8 cellular contexts compared by ENCODE assay signal in genomic region chr22:29269731-29270474, GRCh38. TPM values are rescaled to one million over a fixed set of nuclear protein-coding genes. Genes with fewer than 3 reads are reported as not detected.
DNase-seq lines count a peak whose midpoint lies in the region; ATAC-seq and TF ChIP-seq lines count a peak whose summit lies in the region.

No MANE protein-coding gene starts in this region.

- H3K9ac ChIP-seq in HUES48 (ENCODE audit: low read depth, low read length) = peak overlapping the region; percentile 100
- peak overlapping the region; percentile 91 to 93 for H3K9ac ChIP-seq in liver (ENCODE audit: low read depth in 1 of 2, low read length in 2 of 2)

- WGBS in liver = 8% methylated on average over 13 of the region's 13 CpGs
- WGBS in thyroid gland, 2 donors = 10 to 16% methylated on average over 13 of the region's 13 CpGs

- TF ChIP-seq CTCF in liver (IDR thresholded peaks at IDR 0.05; ENCODE audit: low read depth, low read length, missing input control) (no peak), thyroid gland (IDR thresholded peaks at IDR 0.05) (no peak)

- intact Hi-C loops in thyroid gland (cut with DNase I) = loop anchor here (5.0 kb wide), 1 partner anchor 37 kb away; the partner anchor contains the start of gene GAS2L1

- no peak for TF ChIP-seq POLR2A in thyroid gland (IDR thresholded peaks at IDR 0.05)

- H2AFZ ChIP-seq in ACC112 (ENCODE audit: low read length, unreplicated experiment) = no peak overlapping the region

- peaks cover 22% of the 10 kb centered on the region for H3K36me3 ChIP-seq in ACC112 (ENCODE audit: insufficient read depth, low read length)
- H3K36me3 ChIP-seq in HUES48 (ENCODE audit: control insufficient read depth, insufficient read depth, low read length) = peaks cover 70% of the 10 kb centered on the region
- H3K36me3 ChIP-seq in liver (ENCODE audit: control insufficient read depth in 4 of 4, insufficient read depth in 3 of 4, low read depth in 1 of 4, low read length in 3 of 4) = peaks cover 4 to 31% (median 27%) of the 10 kb centered on the region in 4 donors
- H3K36me3 ChIP-seq in thyroid gland = peaks cover 32% of the 10 kb centered on the region in 2 donors

- H3K27me3 ChIP-seq in ACC112 (ENCODE audit: insufficient read depth, low read length) (no peaks in the 10 kb centered on the region), HUES48 (ENCODE audit: control insufficient read depth, insufficient read depth, low read length) (no peaks in the 10 kb centered on the region), liver (ENCODE audit: control insufficient read depth in 4 of 4, insufficient read depth in 4 of 4, low read length in 3 of 4) (no peaks in the 10 kb centered on the region), thyroid gland (no peaks in the 10 kb centered on the region)

- ATAC-seq in HG03108 (IDR thresholded peaks at IDR 0.05; ENCODE audit: unreplicated experiment) (no peak), GM19452 (IDR thresholded peaks at IDR 0.05; ENCODE audit: unreplicated experiment) (no peak)

- peak; percentile 19 for DNase-seq in amniotic epithelial cell (ENCODE audit: low read depth)
- DNase-seq in thyroid gland = no peak
- no peak for DNase-seq in Ammon's horn (ENCODE audit: low spot score)

- H3K27ac ChIP-seq in ACC112 (ENCODE audit: low read depth, low read length) (peak overlapping the region; percentile 95; the same call in 1 of the 2 replicates), HUES48 (ENCODE audit: low read depth, low read length) (peak overlapping the region; percentile 100), liver (ENCODE audit: low read depth in 1 of 2, low read length in 2 of 2) (peak overlapping the region; percentile 97 to 99), thyroid gland (peak overlapping the region in 1 of 3 donors; percentile 98)

- peak overlapping the region; percentile 88 for H3K4me3 ChIP-seq in ACC112 (ENCODE audit: low read depth, low read length)
- H3K4me3 ChIP-seq in HUES48 (ENCODE audit: low read depth, low read length) = peak overlapping the region; percentile 95
- H3K4me3 ChIP-seq in liver (ENCODE audit: low read depth in 1 of 3, low read length in 3 of 3) = peak overlapping the region; percentile 77 to 83 (median 79)
- H3K4me3 ChIP-seq in thyroid gland (replicated peaks in 1 of 3) = peak overlapping the region; percentile 14 to 78 (median 49)

- H3K9me3 ChIP-seq in HUES48 (ENCODE audit: control insufficient read depth, insufficient read depth, low read length) = no peaks in the 10 kb centered on the region
- no peaks in the 10 kb centered on the region for H3K9me3 ChIP-seq in liver (ENCODE audit: control insufficient read depth in 4 of 4, low read length in 3 of 4)
- H3K9me3 ChIP-seq in thyroid gland = no peaks in the 10 kb centered on the region

- H3K4me1 ChIP-seq in ACC112 (ENCODE audit: control insufficient read depth, insufficient read depth, low read length, unreplicated experiment) (peaks cover 38% of the 10 kb centered on the region), HUES48 (ENCODE audit: control insufficient read depth, insufficient read depth, low read length) (peaks cover 33% of the 10 kb centered on the region), liver (ENCODE audit: control insufficient read depth in 4 of 4, insufficient read depth in 4 of 4, low read length in 3 of 4) (peaks cover 4 to 69% (median 57%) of the 10 kb centered on the region in 4 donors), thyroid gland (peaks cover 35 to 44% of the 10 kb centered on the region in 2 donors)

- peaks cover 81% of the 10 kb centered on the region for H3K79me2 ChIP-seq in ACC112 (ENCODE audit: control insufficient read depth, insufficient read depth, low read length, unreplicated experiment)

- no peak for TF ChIP-seq RAD21 in liver (IDR thresholded peaks at IDR 0.05)

TF ChIP-seq in liver, 16 proteins besides CTCF, POLR2A, EP300 and RAD21:
- TF ChIP-seq REST (IDR thresholded peaks at IDR 0.05) = no peak
- TF ChIP-seq HNF4G (IDR thresholded peaks at IDR 0.05) = no peak
- TF ChIP-seq FOXA1 (IDR thresholded peaks at IDR 0.05) = no peak
- TF ChIP-seq RXRA (IDR thresholded peaks at IDR 0.05) = no peak
- no peak for TF ChIP-seq YY1 (IDR thresholded peaks at IDR 0.05)
- TF ChIP-seq NR2F2 (IDR thresholded peaks at IDR 0.05) = no peak
- no peak for TF ChIP-seq ZBTB33 (IDR thresholded peaks at IDR 0.05)
- TF ChIP-seq ATF3 (IDR thresholded peaks at IDR 0.05) = no peak
- TF ChIP-seq FOXA2 (IDR thresholded peaks at IDR 0.05) = no peak
- no peak for TF ChIP-seq JUND (IDR thresholded peaks at IDR 0.05)
- no peak for TF ChIP-seq TAF1 (conservative IDR thresholded peaks at IDR 0.05)
- TF ChIP-seq HNF4A (conservative IDR thresholded peaks at IDR 0.05) = no peak
- no peak for TF ChIP-seq SP1 (IDR thresholded peaks at IDR 0.05)

RNA-seq across cellular contexts. Expression of gene EWSR1, which starts 1.8 kb away (rescaled TPM):
- total RNA-seq in liver = 100 to 1,000 TPM in 1 of 2 donors, 10 to 100 TPM in 1; 81.0 to 134 TPM
- 10 to 100 TPM; 64.8 to 75.7 TPM for polyA plus RNA-seq in liver
- total RNA-seq in thyroid gland = 100 to 1,000 TPM; 205 to 290 (median 258) TPM

RNA-seq across cellular contexts. Expression of gene RHBDD3, which starts 2.1 kb away (rescaled TPM):
- total RNA-seq in liver (10 to 100 TPM; 14.3 to 22.1 TPM), thyroid gland (10 to 100 TPM; 27.8 to 54.9 (median 48.9) TPM)
- polyA plus RNA-seq in liver = 10 to 100 TPM; 14.5 to 26.5 TPM

RNA-seq across cellular contexts. Expression of gene GAS2L1, which starts 36.5 kb away (rescaled TPM):
- total RNA-seq in liver = 10 to 100 TPM in 1 of 2 donors, 1 to 10 TPM in 1; 6.6 to 11.4 TPM
- 10 to 100 TPM in 1 of 2 donors, 1 to 10 TPM in 1; 4.0 to 11.2 TPM for polyA plus RNA-seq in liver
- total RNA-seq in thyroid gland = 10 to 100 TPM in 3 of 4 donors, 1 to 10 TPM in 1; 9.3 to 22.2 (median 15.7) TPM

RNA-seq across cellular contexts. Expression of gene RASL10A, which starts 45.6 kb away (rescaled TPM):
- total RNA-seq in liver = under 1 TPM; 0.75 to 0.79 TPM
- under 1 TPM; 0.10 to 0.20 TPM for polyA plus RNA-seq in liver
- total RNA-seq in thyroid gland = 1 to 10 TPM in 1 of 4 donors, under 1 TPM in 1, not detected in 2; 0.67 to 1.7 TPM
